Comparison of ENCODE assay signal across 8 cellular contexts in genomic region chr22:25362215-25362882, GRCh38.
A peak's percentile ranks its signal among the peaks of the same experiment; 100 is the strongest.
DNase-seq lines count a peak whose midpoint lies in the region; ATAC-seq and TF ChIP-seq lines count a peak whose summit lies in the region.

No MANE protein-coding gene starts in this region.

- no peak overlapping the region for H3K27ac Mint-ChIP-seq in MCF 10A (ENCODE audit: low read depth, unreplicated experiment)

- ATAC-seq in HG02840 (IDR thresholded peaks at IDR 0.05; ENCODE audit: low FRiP score, unreplicated experiment): no peak
- ATAC-seq in GM18517 (IDR thresholded peaks at IDR 0.05; ENCODE audit: unreplicated experiment): no peak

- H3K4me3 Mint-ChIP-seq in MCF 10A (ENCODE audit: unreplicated experiment): no peak overlapping the region

- POLR2A ChIA-PET in MCF 10A (lab: Yijun Ruan, JAX): interaction anchor here (0.6 kb wide), 1 partner anchor 868 kb away, joined by 5 read pairs; no protein-coding TSS in a partner anchor

- no TSS peak for BruUV-seq in MCF 10A (replicated peaks; lab: Mats Ljungman, UMichigan)

- no peaks in the 10 kb centered on the region for H3K9me3 Mint-ChIP-seq in MCF 10A (ENCODE audit: unreplicated experiment)

- peaks cover 6% of the 10 kb centered on the region for H3K36me3 Mint-ChIP-seq in MCF 10A (ENCODE audit: insufficient read depth, unreplicated experiment)

- intact Hi-C loops in MCF 10A (cut with micrococcal nuclease): loop anchor here (1.0 to 5.0 kb wide), 3 partner anchors 40 to 410 kb away; no protein-coding TSS in a partner anchor

- DNase-seq in EL (peak; percentile 50), MCF 10A (ENCODE audit: unreplicated experiment) (peak; percentile 56), islet precursor cell (peak; percentile 84)
- DNase-seq in stimulated activated CD4-positive, alpha-beta T cell treated with anti-CD3 and anti-CD28 coated beads, Interleukin-1b, Interleukin-23, amount 100 ng/mL, for 24 hours (ENCODE audit: low read depth in 4 of 4, low spot score in 1 of 4): peak; percentile 47 to 70 (median 64)

- CTCF ChIA-PET in MCF 10A (lab: Yijun Ruan, JAX): interaction anchor here (0.5 to 3.1 kb wide), 30 partner anchors 8 to 1231 kb away, joined by 3 to 22 read pairs (median 4); no protein-coding TSS in a partner anchor

- H3K4me1 Mint-ChIP-seq in MCF 10A (ENCODE audit: insufficient read depth, unreplicated experiment): peaks cover 6% of the 10 kb centered on the region

- TF ChIP-seq CTCF in LNCAP (IDR thresholded peaks at IDR 0.05) (peak; percentile 96), VCaP (conservative IDR thresholded peaks at IDR 0.05) (peak; percentile 97), MCF 10A (IDR thresholded peaks at IDR 0.05; ENCODE audit: unreplicated experiment) (peak; percentile 84)

- no peaks in the 10 kb centered on the region for H3K27me3 Mint-ChIP-seq in MCF 10A (ENCODE audit: insufficient read depth, unreplicated experiment)

- peak overlapping the region; percentile 23; the same call in 1 of the 2 replicates for H3K27ac ChIP-seq in VCaP
